ENCODE assay signal across 16 cellular contexts in genomic region chr20:18314786-18315406, GRCh38. TPM values are rescaled to one million over a fixed set of nuclear protein-coding genes. Genes with fewer than 3 reads are reported as not detected.
DNase-seq lines count a peak whose midpoint lies in the region; TF ChIP-seq lines count a peak whose summit lies in the region.
"Had no signal": no experiment of that assay in that cellular context is flagged by ENCODE, and none has a peak within 500 bp of the region (broad histone marks: within the 10 kb centered on the region; RNA-seq: fewer than 3 reads in every experiment).

No MANE protein-coding gene starts in this region.

- intact Hi-C loops in testis (cut with DNase I; ENCODE audit: low total_unique reads): no loop called here

- POLR2A ChIA-PET in AG04449 (lab: Yijun Ruan, JAX): no interaction called here

- H3K4me1 ChIP-seq in testis: no peaks in the 10 kb centered on the region

- TF ChIP-seq CTCF in AG04449 (IDR thresholded peaks at IDR 0.05; ENCODE audit: insufficient read depth, low read length, missing control alignments) (no peak), testis (IDR thresholded peaks at IDR 0.05) (no peak)

- H3K4me3 ChIP-seq in AG04449 (ENCODE audit: low read depth, low read length) (no peak overlapping the region), testis (no peak overlapping the region)
- H3K4me3 ChIP-seq: hepatocyte, pancreas had no signal

- H3K36me3 ChIP-seq in testis (ENCODE audit: low read depth, missing control alignments): no peaks in the 10 kb centered on the region

- CTCF ChIA-PET in AG04449 (lab: Yijun Ruan, JAX): no interaction called here

- no peaks in the 10 kb centered on the region for H3K9me3 ChIP-seq in testis
- H3K9me3 ChIP-seq: pancreas had no signal

- no peaks in the 10 kb centered on the region for H3K27me3 ChIP-seq in testis
- H3K27me3 ChIP-seq: hepatocyte, pancreas had no signal

- TF ChIP-seq POLR2A in testis (IDR thresholded peaks at IDR 0.05): no peak

- no peak overlapping the region for H3K27ac ChIP-seq in testis
- H3K27ac ChIP-seq: hepatocyte, pancreas had no signal

- WGBS in testis, 2 donors: 95 to 97% methylated on average over 7 to 8 of the region's 8 CpGs

- peak; percentile 19 for DNase-seq in AG04449 (ENCODE audit: low read depth, low spot score)
- DNase-seq in HT1080 (ENCODE audit: low read depth): peak; percentile 92
- peak; percentile 16 for DNase-seq in astrocyte of the hippocampus (ENCODE audit: low read depth, low spot score)
- peak; percentile 80 for DNase-seq in islet precursor cell
- no peak for DNase-seq in testis
- DNase-seq in epidermal melanocyte (ENCODE audit: insufficient read length, low spot score): no peak
- DNase-seq in HUDEP-2 (lab: John Stamatoyannopoulos, UW; ENCODE audit: unreplicated experiment in 76 of 76): no peak
- DNase-seq in SKM-1 treated with dmso at 0.1 percent for 144 hours (lab: John Stamatoyannopoulos, UW; ENCODE audit: unreplicated experiment): no peak
- DNase-seq: activated naive CD4-positive, alpha-beta T cell treated with anti-CD3 and anti-CD28 coated beads, Interleukin-2, amount 10 ng/mL, durations not matched to agents 7 days and 5 days; C1 segment of cervical spinal cord; dermis blood vessel endothelial cell; NCI-H2227 treated with DMSO at 0.1 percent for 48 hours; OCI-M1; T-helper 9 cell had no signal

RNA-seq across cellular contexts. Expression of gene ZNF133, which starts 26.6 kb away (rescaled TPM):
- total RNA-seq in HT1080 (2014; rRNA removed; shearing (Covaris generic)): 8.6 and 8.9 TPM in 2 replicates
- 7.8 and 8.0 TPM in 2 replicates for polyA plus RNA-seq in HT1080 (2015; cell fraction: cytosol; rRNA removed)
- 22.3 and 23.6 TPM in 2 replicates for polyA plus RNA-seq in HT1080 (2015; cell fraction: nucleus; rRNA removed)
- 10 to 100 TPM; 13.2 to 17.0 TPM for total RNA-seq in testis
- 17.1 TPM for polyA plus RNA-seq in testis (ENCODE audit: insufficient read depth, low read depth, low replicate concordance)

Comparison
In these comparisons a context has a peak if more than half of its experiments do, and no peak if none do; other contexts are left out.
1. DNase-seq: peak in AG04449 (single experiment), HT1080 (single experiment), astrocyte of the hippocampus (single experiment) and islet precursor cell (single experiment); none in testis (single experiment), epidermal melanocyte (single experiment), HUDEP-2 (0 of 76) and SKM-1 treated with dmso at 0.1 percent for 144 hours (single experiment).